Comparison of ENCODE assay signal across 1 cellular context in genomic region chr17:64155751-64156544, GRCh38.
A peak's percentile ranks its signal among the peaks of the same experiment; 100 is the strongest.
TF ChIP-seq lines count a peak whose summit lies in the region.

No MANE protein-coding gene starts in this region.

TF ChIP-seq in HepG2, 621 proteins besides CTCF, POLR2A, EP300 and RAD21 (continued from another document and continues in another):
- TF ChIP-seq, protein P1, sequence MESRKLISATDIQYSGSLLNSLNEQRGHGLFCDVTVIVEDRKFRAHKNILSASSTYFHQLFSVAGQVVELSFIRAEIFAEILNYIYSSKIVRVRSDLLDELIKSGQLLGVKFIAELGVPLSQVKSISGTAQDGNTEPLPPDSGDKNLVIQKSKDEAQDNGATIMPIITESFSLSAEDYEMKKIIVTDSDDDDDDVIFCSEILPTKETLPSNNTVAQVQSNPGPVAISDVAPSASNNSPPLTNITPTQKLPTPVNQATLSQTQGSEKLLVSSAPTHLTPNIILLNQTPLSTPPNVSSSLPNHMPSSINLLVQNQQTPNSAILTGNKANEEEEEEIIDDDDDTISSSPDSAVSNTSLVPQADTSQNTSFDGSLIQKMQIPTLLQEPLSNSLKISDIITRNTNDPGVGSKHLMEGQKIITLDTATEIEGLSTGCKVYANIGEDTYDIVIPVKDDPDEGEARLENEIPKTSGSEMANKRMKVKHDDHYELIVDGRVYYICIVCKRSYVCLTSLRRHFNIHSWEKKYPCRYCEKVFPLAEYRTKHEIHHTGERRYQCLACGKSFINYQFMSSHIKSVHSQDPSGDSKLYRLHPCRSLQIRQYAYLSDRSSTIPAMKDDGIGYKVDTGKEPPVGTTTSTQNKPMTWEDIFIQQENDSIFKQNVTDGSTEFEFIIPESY (CRISPR knock-in tag; IDR thresholded peaks at IDR 0.05) = no peak
- TF ChIP-seq GPN1 (CRISPR knock-in tag; IDR thresholded peaks at IDR 0.05; ENCODE audit: borderline replicate concordance) = no peak
- 0 out of 2 replicates have a peak, but pooled peaks have one; percentile 3 for TF ChIP-seq TMF1 (CRISPR knock-in tag; IDR thresholded peaks at IDR 0.05; ENCODE audit: low read depth)
- TF ChIP-seq, protein P2, sequence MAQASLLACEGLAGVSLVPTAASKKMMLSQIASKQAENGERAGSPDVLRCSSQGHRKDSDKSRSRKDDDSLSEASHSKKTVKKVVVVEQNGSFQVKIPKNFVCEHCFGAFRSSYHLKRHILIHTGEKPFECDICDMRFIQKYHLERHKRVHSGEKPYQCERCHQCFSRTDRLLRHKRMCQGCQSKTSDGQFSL (CRISPR knock-in tag; IDR thresholded peaks at IDR 0.05) = no peak
- peak; percentile 84; the same call in 1 of the 2 replicates for TF ChIP-seq ZNF414 (CRISPR knock-in tag; IDR thresholded peaks at IDR 0.05)
- no peak for TF ChIP-seq ZMYM2 (CRISPR knock-in tag; IDR thresholded peaks at IDR 0.05)
- TF ChIP-seq ZNF646 (CRISPR knock-in tag; IDR thresholded peaks at IDR 0.05) = peak; percentile 64
- no peak for TF ChIP-seq MLXIP (CRISPR knock-in tag; IDR thresholded peaks at IDR 0.05; ENCODE audit: borderline replicate concordance)
- no peak for TF ChIP-seq CC2D1A (CRISPR knock-in tag; IDR thresholded peaks at IDR 0.05)
- no peak for TF ChIP-seq SMARCE1 (IDR thresholded peaks at IDR 0.05; ENCODE audit: borderline replicate concordance)
- TF ChIP-seq POLR2AphosphoS5 (IDR thresholded peaks at IDR 0.05; ENCODE audit: low read depth, low read length) = peak; percentile 75; the same call in 1 of the 2 replicates
- TF ChIP-seq THAP11 (CRISPR knock-in tag; IDR thresholded peaks at IDR 0.05) = peak; percentile 63; the same call in 1 of the 2 replicates
- no peak for TF ChIP-seq MTF1 (CRISPR knock-in tag; IDR thresholded peaks at IDR 0.05)
- no peak for TF ChIP-seq ZBTB1 (CRISPR knock-in tag; IDR thresholded peaks at IDR 0.05; ENCODE audit: borderline replicate concordance)
- TF ChIP-seq THRA (CRISPR knock-in tag; IDR thresholded peaks at IDR 0.05; ENCODE audit: borderline replicate concordance) = peak; percentile 59; the same call in 1 of the 2 replicates
- no peak for TF ChIP-seq ZNF597 (CRISPR knock-in tag; IDR thresholded peaks at IDR 0.05)
- 0 out of 2 replicates have a peak, but pooled peaks have one; percentile 60 for TF ChIP-seq WIZ (CRISPR knock-in tag; IDR thresholded peaks at IDR 0.05)
- TF ChIP-seq, protein P3, sequence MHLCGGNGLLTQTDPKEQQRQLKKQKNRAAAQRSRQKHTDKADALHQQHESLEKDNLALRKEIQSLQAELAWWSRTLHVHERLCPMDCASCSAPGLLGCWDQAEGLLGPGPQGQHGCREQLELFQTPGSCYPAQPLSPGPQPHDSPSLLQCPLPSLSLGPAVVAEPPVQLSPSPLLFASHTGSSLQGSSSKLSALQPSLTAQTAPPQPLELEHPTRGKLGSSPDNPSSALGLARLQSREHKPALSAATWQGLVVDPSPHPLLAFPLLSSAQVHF (CRISPR knock-in tag; IDR thresholded peaks at IDR 0.05) = no peak
- TF ChIP-seq GATAD1 (CRISPR knock-in tag; IDR thresholded peaks at IDR 0.05) = peak; percentile 56; the same call in 1 of the 2 replicates
- TF ChIP-seq ELF4 (CRISPR knock-in tag; IDR thresholded peaks at IDR 0.05; ENCODE audit: borderline replicate concordance) = no peak
- TF ChIP-seq SAFB2 (CRISPR knock-in tag; IDR thresholded peaks at IDR 0.05; ENCODE audit: borderline replicate concordance, low read depth) = peak; percentile 91; the same call in 1 of the 2 replicates
- no peak for TF ChIP-seq MAF1 (CRISPR knock-in tag; IDR thresholded peaks at IDR 0.05; ENCODE audit: borderline replicate concordance)
- TF ChIP-seq ZFP1 (CRISPR knock-in tag; IDR thresholded peaks at IDR 0.05) = no peak
- TF ChIP-seq, protein P4, sequence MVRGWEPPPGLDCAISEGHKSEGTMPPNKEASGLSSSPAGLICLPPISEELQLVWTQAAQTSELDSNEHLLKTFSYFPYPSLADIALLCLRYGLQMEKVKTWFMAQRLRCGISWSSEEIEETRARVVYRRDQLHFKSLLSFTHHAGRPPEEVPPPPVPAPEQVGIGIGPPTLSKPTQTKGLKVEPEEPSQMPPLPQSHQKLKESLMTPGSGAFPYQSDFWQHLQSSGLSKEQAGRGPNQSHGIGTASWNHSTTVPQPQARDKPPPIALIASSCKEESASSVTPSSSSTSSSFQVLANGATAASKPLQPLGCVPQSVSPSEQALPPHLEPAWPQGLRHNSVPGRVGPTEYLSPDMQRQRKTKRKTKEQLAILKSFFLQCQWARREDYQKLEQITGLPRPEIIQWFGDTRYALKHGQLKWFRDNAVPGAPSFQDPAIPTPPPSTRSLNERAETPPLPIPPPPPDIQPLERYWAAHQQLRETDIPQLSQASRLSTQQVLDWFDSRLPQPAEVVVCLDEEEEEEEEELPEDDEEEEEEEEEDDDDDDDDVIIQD (CRISPR knock-in tag; IDR thresholded peaks at IDR 0.05; ENCODE audit: low read depth) = peak; percentile 68; the same call in 1 of the 2 replicates
- TF ChIP-seq PRMT3 (CRISPR knock-in tag; IDR thresholded peaks at IDR 0.05; ENCODE audit: borderline replicate concordance, low read depth) = no peak
- TF ChIP-seq PAWR (CRISPR knock-in tag; IDR thresholded peaks at IDR 0.05; ENCODE audit: borderline replicate concordance) = 0 out of 2 replicates have a peak, but pooled peaks have one; percentile 88
- no peak for TF ChIP-seq DMTF1 (CRISPR knock-in tag; IDR thresholded peaks at IDR 0.05)
- no peak for TF ChIP-seq SOX13 (IDR thresholded peaks at IDR 0.05)
- TF ChIP-seq SOX13 (CRISPR knock-in tag; conservative IDR thresholded peaks at IDR 0.05 in 1 of 2, IDR thresholded peaks at IDR 0.05 in 1 of 2) = peak in 1 of 2 experiments; percentile 68; a peak in 2 of 4 replicates
- TF ChIP-seq, protein P5, sequence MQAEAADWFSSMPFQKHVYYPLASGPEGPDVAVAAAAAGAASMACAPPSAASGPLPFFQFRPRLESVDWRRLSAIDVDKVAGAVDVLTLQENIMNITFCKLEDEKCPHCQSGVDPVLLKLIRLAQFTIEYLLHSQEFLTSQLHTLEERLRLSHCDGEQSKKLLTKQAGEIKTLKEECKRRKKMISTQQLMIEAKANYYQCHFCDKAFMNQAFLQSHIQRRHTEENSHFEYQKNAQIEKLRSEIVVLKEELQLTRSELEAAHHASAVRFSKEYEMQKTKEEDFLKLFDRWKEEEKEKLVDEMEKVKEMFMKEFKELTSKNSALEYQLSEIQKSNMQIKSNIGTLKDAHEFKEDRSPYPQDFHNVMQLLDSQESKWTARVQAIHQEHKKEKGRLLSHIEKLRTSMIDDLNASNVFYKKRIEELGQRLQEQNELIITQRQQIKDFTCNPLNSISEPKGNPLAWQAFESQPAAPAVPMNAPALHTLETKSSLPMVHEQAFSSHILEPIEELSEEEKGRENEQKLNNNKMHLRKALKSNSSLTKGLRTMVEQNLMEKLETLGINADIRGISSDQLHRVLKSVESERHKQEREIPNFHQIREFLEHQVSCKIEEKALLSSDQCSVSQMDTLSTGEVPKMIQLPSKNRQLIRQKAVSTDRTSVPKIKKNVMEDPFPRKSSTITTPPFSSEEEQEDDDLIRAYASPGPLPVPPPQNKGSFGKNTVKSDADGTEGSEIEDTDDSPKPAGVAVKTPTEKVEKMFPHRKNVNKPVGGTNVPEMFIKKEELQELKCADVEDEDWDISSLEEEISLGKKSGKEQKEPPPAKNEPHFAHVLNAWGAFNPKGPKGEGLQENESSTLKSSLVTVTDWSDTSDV (CRISPR knock-in tag; IDR thresholded peaks at IDR 0.05) = no peak
- no peak for TF ChIP-seq NR1H2 (CRISPR knock-in tag; IDR thresholded peaks at IDR 0.05; ENCODE audit: borderline replicate concordance, low read depth)
- no peak for TF ChIP-seq REL (CRISPR knock-in tag; conservative IDR thresholded peaks at IDR 0.05)
